ENCODE assay signal across 15 cellular contexts in genomic region chr3:117104792-117105191, GRCh38.
A peak's percentile ranks its signal among the peaks of the same experiment; 100 is the strongest.
DNase-seq lines count a peak whose midpoint lies in the region; ATAC-seq, FAIRE-seq and TF ChIP-seq lines count a peak whose summit lies in the region.
"Had no signal": no experiment of that assay in that cellular context is flagged by ENCODE, and none has a peak within 500 bp of the region (broad histone marks: within the 10 kb centered on the region; RNA-seq: fewer than 3 reads in every experiment).

No MANE protein-coding gene starts in this region.

- H3K36me3 Mint-ChIP-seq in WTC11 (peaks cover 12% of the 10 kb centered on the region), osteocyte (ENCODE audit: unreplicated experiment) (peaks cover 3% of the 10 kb centered on the region)
- H3K36me3 Mint-ChIP-seq in activated T-cell treated with anti-CD3 and anti-CD28 coated beads, Interleukin-2, amount 50 U/mL, for 72 hours (ENCODE audit: insufficient read depth in 2 of 2): no peaks in the 10 kb centered on the region

- H3K4me1 Mint-ChIP-seq in WTC11 (peaks cover 24% of the 10 kb centered on the region), osteocyte (ENCODE audit: unreplicated experiment) (peaks cover 43% of the 10 kb centered on the region)
- no peaks in the 10 kb centered on the region for H3K4me1 Mint-ChIP-seq in activated T-cell treated with anti-CD3 and anti-CD28 coated beads, Interleukin-2, amount 50 U/mL, for 72 hours (ENCODE audit: low read depth)
- H3K4me1 Mint-ChIP-seq: B cell had no signal

- FAIRE-seq in H54 (lab: Jason Lieb, UNC): no peak

- H3K27ac Mint-ChIP-seq in WTC11 (no peak overlapping the region), osteocyte (ENCODE audit: unreplicated experiment) (peak overlapping the region; percentile 71)
- H3K27ac Mint-ChIP-seq in activated T-cell treated with anti-CD3 and anti-CD28 coated beads, Interleukin-2, amount 50 U/mL, for 72 hours: no peak overlapping the region
- H3K27ac Mint-ChIP-seq: B cell; CD4-positive, alpha-beta T cell had no signal

- peak; percentile 44 for DNase-seq in ELF-1 (ENCODE audit: low read depth, low spot score)
- DNase-seq in WTC11 (ENCODE audit: low spot score): no peak
- peak; percentile 9 for DNase-seq in hepatic stellate cell (ENCODE audit: low spot score)
- DNase-seq in osteocyte (ENCODE audit: extremely low spot score, unreplicated experiment): no peak
- no peak for DNase-seq in activated T-cell treated with anti-CD3 and anti-CD28 coated beads, Interleukin-2, amount 50 U/mL, for 72 hours
- DNase-seq in H54 (ENCODE audit: insufficient read length, low spot score): no peak
- DNase-seq: CD4-positive, alpha-beta T cell; NCI-H1048; NCI-H2227 treated with DMSO at 0.1 percent for 48 hours; NCI-H524; Peyer's patch; SHP77 had no signal

- ATAC-seq in WTC11: peak; percentile 94
- ATAC-seq in activated T-cell treated with anti-CD3 and anti-CD28 coated beads, Interleukin-2, amount 50 U/mL, for 72 hours (replicated peaks in 1 of 2): no peak
- no peak for ATAC-seq in GM21825 (IDR thresholded peaks at IDR 0.05; ENCODE audit: unreplicated experiment)
- no peak for ATAC-seq in HG03280 (IDR thresholded peaks at IDR 0.05; ENCODE audit: unreplicated experiment)

- TF ChIP-seq CTCF in WTC11 (IDR thresholded peaks at IDR 0.05): no peak
- no peak for TF ChIP-seq CTCF in osteocyte (IDR thresholded peaks at IDR 0.05)

- POLR2A ChIA-PET in WTC11 (lab: Charles Lee): no interaction called here

- TF ChIP-seq POLR2A in H54 (IDR thresholded peaks at IDR 0.05; ENCODE audit: low read depth, low read length): no peak

- CTCF ChIA-PET in WTC11 (lab: Charles Lee): no interaction called here

- no peak overlapping the region for H3K4me3 Mint-ChIP-seq in WTC11
- no peak overlapping the region for H3K4me3 Mint-ChIP-seq in osteocyte (ENCODE audit: unreplicated experiment)
- no peak overlapping the region for H3K4me3 Mint-ChIP-seq in activated T-cell treated with anti-CD3 and anti-CD28 coated beads, Interleukin-2, amount 50 U/mL, for 72 hours
- H3K4me3 Mint-ChIP-seq: B cell; CD4-positive, alpha-beta T cell had no signal

- H3K27me3 Mint-ChIP-seq in WTC11 (ENCODE audit: low read depth): no peaks in the 10 kb centered on the region
- H3K27me3 Mint-ChIP-seq in osteocyte (ENCODE audit: unreplicated experiment): no peaks in the 10 kb centered on the region
- H3K27me3 Mint-ChIP-seq in activated T-cell treated with anti-CD3 and anti-CD28 coated beads, Interleukin-2, amount 50 U/mL, for 72 hours (ENCODE audit: low read depth): no peaks in the 10 kb centered on the region
- H3K27me3 Mint-ChIP-seq: CD4-positive, alpha-beta T cell had no signal

- H3K9me3 Mint-ChIP-seq in WTC11 (peaks cover 25% of the 10 kb centered on the region), osteocyte (ENCODE audit: unreplicated experiment) (peaks cover 18% of the 10 kb centered on the region)
- H3K9me3 Mint-ChIP-seq in activated T-cell treated with anti-CD3 and anti-CD28 coated beads, Interleukin-2, amount 50 U/mL, for 72 hours: peaks cover 2 to 6% of the 10 kb centered on the region in 2 donors

TF ChIP-seq in WTC11, 78 proteins besides CTCF, POLR2A, EP300 and RAD21:
- TF ChIP-seq CREB1 (CRISPR knock-in tag; IDR thresholded peaks at IDR 0.05) (no peak), AR (CRISPR knock-in tag; IDR thresholded peaks at IDR 0.05) (no peak), NFE2L1 (CRISPR knock-in tag; IDR thresholded peaks at IDR 0.05) (no peak)
- TF ChIP-seq, protein P1, sequence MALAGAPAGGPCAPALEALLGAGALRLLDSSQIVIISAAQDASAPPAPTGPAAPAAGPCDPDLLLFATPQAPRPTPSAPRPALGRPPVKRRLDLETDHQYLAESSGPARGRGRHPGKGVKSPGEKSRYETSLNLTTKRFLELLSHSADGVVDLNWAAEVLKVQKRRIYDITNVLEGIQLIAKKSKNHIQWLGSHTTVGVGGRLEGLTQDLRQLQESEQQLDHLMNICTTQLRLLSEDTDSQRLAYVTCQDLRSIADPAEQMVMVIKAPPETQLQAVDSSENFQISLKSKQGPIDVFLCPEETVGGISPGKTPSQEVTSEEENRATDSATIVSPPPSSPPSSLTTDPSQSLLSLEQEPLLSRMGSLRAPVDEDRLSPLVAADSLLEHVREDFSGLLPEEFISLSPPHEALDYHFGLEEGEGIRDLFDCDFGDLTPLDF (CRISPR knock-in tag; IDR thresholded peaks at IDR 0.05): no peak

Comparison
In these comparisons a context has a peak if more than half of its experiments do, and no peak if none do; other contexts are left out.
1. DNase-seq: peak in ELF-1 (single experiment) and hepatic stellate cell (single experiment); none in WTC11 (single experiment), osteocyte (single experiment), activated T-cell treated with anti-CD3 and anti-CD28 coated beads, Interleukin-2, amount 50 U/mL, for 72 hours (0 of 2) and H54 (single experiment).